Comparison of ENCODE assay signal across 8 cellular contexts in the genomic region with DNA sequence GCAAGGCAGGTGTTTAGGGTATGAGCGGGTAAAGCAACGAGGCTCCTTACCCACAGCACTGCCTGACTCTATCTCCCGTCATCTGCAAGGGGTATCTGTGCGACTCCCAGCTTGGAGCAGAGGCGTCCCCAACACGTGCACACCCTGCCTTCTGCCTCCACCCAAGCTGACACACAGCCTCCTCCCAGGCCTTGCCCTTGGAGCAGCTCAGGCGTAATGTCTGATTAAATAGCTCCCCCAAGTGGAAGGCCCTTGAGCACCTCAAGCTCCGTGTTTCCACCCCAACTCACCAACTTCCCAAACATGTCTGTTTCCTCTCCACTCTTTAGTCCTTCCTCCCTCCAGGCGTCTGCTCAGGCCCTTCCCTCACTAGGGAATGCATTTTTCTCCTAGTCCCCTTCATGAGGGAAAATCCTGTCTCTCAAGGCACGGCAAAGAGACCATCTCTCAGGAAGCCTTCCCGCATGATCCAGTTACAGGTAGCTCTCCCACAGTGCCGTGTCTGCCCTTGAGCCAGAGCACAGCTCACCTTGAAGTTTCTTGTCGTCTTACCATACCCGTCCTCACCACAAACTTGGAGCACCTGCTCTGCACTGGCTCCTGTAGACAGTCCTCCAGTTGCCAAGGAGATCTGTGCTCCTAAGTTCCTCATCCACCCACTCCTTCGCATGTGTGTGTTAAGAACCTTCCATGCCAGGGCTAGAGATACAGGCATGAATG. TPM values are rescaled to one million over a fixed set of nuclear protein-coding genes. Genes with fewer than 3 reads are reported as not detected.
DNase-seq lines count a peak whose midpoint lies in the region; ATAC-seq and TF ChIP-seq lines count a peak whose summit lies in the region.

No MANE protein-coding gene starts in this region.

- no peak for TF ChIP-seq POLR2A in esophagus muscularis mucosa (IDR thresholded peaks at IDR 0.05; ENCODE audit: low read depth)

- H3K36me3 ChIP-seq in SJSA1 (no peaks in the 10 kb centered on the region), esophagus muscularis mucosa (peaks cover 3 to 40% (median 29%) of the 10 kb centered on the region in 4 donors)

- H3K9me3 ChIP-seq in SJSA1 (replicated peaks) (no peaks in the 10 kb centered on the region), esophagus muscularis mucosa (no peaks in the 10 kb centered on the region)

- TF ChIP-seq CTCF in esophagus muscularis mucosa (IDR thresholded peaks at IDR 0.05): peak; percentile 28 to 43 (median 31)

- H3K27ac ChIP-seq in SJSA1: no peak overlapping the region
- H3K27ac ChIP-seq in esophagus muscularis mucosa (replicated peaks in 1 of 4): no peak overlapping the region

- WGBS in esophagus muscularis mucosa: 63% methylated on average over 15 of the region's 15 CpGs

- no peaks in the 10 kb centered on the region for H3K27me3 ChIP-seq in SJSA1 (replicated peaks)
- H3K27me3 ChIP-seq in esophagus muscularis mucosa: no peaks in the 10 kb centered on the region

- intact Hi-C loops in esophagus muscularis mucosa (cut with DNase I): loop anchor here (2.0 kb wide), 1 partner anchor 87 kb away; no protein-coding TSS in a partner anchor

- ATAC-seq in HG02571 (IDR thresholded peaks at IDR 0.05; ENCODE audit: unreplicated experiment): no peak
- ATAC-seq in HG02885 (IDR thresholded peaks at IDR 0.05; ENCODE audit: poor library complexity, unreplicated experiment): no peak
- no peak for ATAC-seq in GM21576 (IDR thresholded peaks at IDR 0.05; ENCODE audit: unreplicated experiment)

- H3K4me3 ChIP-seq in SJSA1 (no peak overlapping the region), esophagus muscularis mucosa (no peak overlapping the region)

- DNase-seq in DMS79 (lab: John Stamatoyannopoulos, UW): peak; percentile 42
- DNase-seq in HPDE6-E6E7 (ENCODE audit: extremely low spot score): peak; percentile 65
- peak; percentile 23 to 48 for DNase-seq in SJSA1 (ENCODE audit: low read depth in 1 of 2, low spot score in 2 of 2)
- DNase-seq in esophagus muscularis mucosa (ENCODE audit: extremely low spot score): no peak
- peak; percentile 49 for DNase-seq in myocyte (ENCODE audit: low read depth)

- no peak for TF ChIP-seq EP300 in esophagus muscularis mucosa (IDR thresholded peaks at IDR 0.05)

- H3K4me1 ChIP-seq in SJSA1 (replicated peaks) (no peaks in the 10 kb centered on the region), esophagus muscularis mucosa (peaks cover 0 to 3% (median 0%) of the 10 kb centered on the region in 4 donors)

RNA-seq across cellular contexts. Expression of a gene that starts 15.8 kb away (rescaled TPM):
- total RNA-seq in SJSA1 (2014; rRNA removed; shearing (Covaris generic)): 0.60 and 0.76 TPM in 2 replicates
- 1 to 10 TPM; 2.2 to 4.2 (median 2.6) TPM for total RNA-seq in esophagus muscularis mucosa
- 0.67 TPM in 1 of 2 replicates, not detected in the other for total RNA-seq in myocyte
- 4.1 TPM for polyA plus RNA-seq in myocyte (2012)

RNA-seq across cellular contexts. Expression of a gene that starts 48.8 kb away (rescaled TPM):
- 0.47 and 0.63 TPM in 2 replicates for total RNA-seq in SJSA1 (2014; rRNA removed; shearing (Covaris generic))
- total RNA-seq in esophagus muscularis mucosa (not detected), myocyte (not detected in 2 replicates)
- 2.3 TPM for polyA plus RNA-seq in myocyte (2012)
